ENCODE assay signal across 11 cellular contexts in the genomic region with DNA sequence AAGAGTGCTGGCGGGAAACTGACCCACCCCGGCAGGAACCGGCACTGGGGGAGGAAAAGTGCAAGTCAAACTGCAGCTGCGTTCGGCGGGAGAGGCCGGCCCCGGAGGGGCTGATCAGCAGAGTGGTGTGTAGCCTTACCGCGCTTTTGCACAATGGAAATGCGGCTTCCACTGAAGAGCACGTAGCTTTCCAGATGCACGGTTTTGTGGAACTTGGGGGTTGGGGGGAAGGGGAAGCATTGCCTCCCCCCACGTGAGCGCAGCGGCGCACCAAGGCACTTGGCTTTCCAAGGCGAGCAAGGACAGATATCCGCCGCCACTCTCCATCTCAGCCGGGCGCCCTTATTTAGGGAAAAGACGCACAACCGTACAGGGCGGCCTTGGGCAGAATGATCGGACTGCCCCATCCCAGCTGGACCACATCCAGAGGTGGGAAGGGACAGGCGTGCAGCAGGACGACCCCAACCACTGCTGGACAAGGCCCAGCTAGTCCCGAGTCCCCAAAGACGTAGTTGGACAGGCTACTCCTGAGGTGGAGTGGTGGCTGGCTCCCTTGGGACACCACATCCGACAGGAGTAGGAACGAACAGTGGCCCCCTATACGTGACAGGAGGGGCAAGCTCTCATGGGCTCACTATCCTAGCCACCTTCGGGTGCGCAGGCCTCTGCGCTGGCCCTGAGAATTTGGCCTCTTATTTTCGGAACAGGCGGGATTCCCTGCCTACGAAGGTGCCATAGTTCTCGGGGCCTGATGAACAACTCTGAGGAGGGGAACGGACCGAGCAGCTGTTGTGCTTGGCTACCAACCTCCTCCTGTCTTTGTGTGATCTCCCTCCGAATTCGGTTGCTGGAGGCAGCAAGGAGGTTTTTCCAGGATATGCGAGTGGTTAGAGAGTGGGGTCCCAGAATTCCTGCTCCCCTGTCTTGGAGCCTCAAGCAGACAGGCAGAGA. TPM values are rescaled to one million over a fixed set of nuclear protein-coding genes. Genes with fewer than 3 reads are reported as not detected.
DNase-seq lines count a peak whose midpoint lies in the region; ATAC-seq and TF ChIP-seq lines count a peak whose summit lies in the region.
"Had no signal": no experiment of that assay in that cellular context is flagged by ENCODE, and none has a peak within 500 bp of the region (broad histone marks: within the 10 kb centered on the region; RNA-seq: fewer than 3 reads in every experiment).

No MANE protein-coding gene starts in this region.

- H3K4me3 Mint-ChIP-seq in CD4-positive, alpha-beta memory T cell: peak overlapping the region; percentile 42 to 77 (median 62)

- no peak for TF ChIP-seq EP300 in transverse colon (IDR thresholded peaks at IDR 0.05; ENCODE audit: low read depth)

- POLR2A ChIA-PET in CD4-positive, alpha-beta memory T cell (lab: Charles Lee; ENCODE audit: partially characterized antibody): interaction anchor here (1.3 kb wide), 1 partner anchor 10 kb away, joined by 4 read pairs; no protein-coding TSS in a partner anchor

- H3K4me3 ChIP-seq in CD4-positive, alpha-beta memory T cell (ENCODE audit: low read length in 2 of 2): peak overlapping the region in 1 of 2 donors; percentile 47
- H3K4me3 ChIP-seq in dorsolateral prefrontal cortex (peak overlapping the region in 49 of 59 donors; percentile 4 to 60 (median 38)), parathyroid adenoma (ENCODE audit: low read depth, low read length) (no peak overlapping the region), transverse colon (peak overlapping the region in 2 of 4 donors; percentile 15 to 39)

- 6 to 12% methylated on average over 12 to 45 of the region's 45 CpGs for WGBS in transverse colon (ENCODE audit: low coverage in 1 of 2), 2 donors

- CTCF ChIA-PET in CD4-positive, alpha-beta memory T cell (lab: Charles Lee; ENCODE audit: partially characterized antibody): interaction anchor here (0.9 to 3.6 kb wide), 4 partner anchors 9 to 312 kb away, joined by 3 to 53 read pairs (median 13); partner anchors contain the start of gene CRYBA2

- TF ChIP-seq POLR2A in transverse colon (IDR thresholded peaks at IDR 0.05): no peak

- H3K36me3 ChIP-seq in CD4-positive, alpha-beta memory T cell (ENCODE audit: insufficient read depth, low read length): no peaks in the 10 kb centered on the region
- no peaks in the 10 kb centered on the region for H3K36me3 ChIP-seq in parathyroid adenoma (ENCODE audit: control insufficient read depth, insufficient read depth, low read length)
- H3K36me3 ChIP-seq in transverse colon: no peaks in the 10 kb centered on the region

- no peak overlapping the region for H3K9ac ChIP-seq in parathyroid adenoma

- peaks cover 41% of the 10 kb centered on the region for H3K4me1 ChIP-seq in CD4-positive, alpha-beta memory T cell (ENCODE audit: insufficient read depth, low read length)
- H3K4me1 ChIP-seq in parathyroid adenoma (peaks cover 6% of the 10 kb centered on the region), transverse colon (peaks cover 19 to 51% (median 41%) of the 10 kb centered on the region in 4 donors)

- no peak for ATAC-seq in GM18498 (IDR thresholded peaks at IDR 0.05; ENCODE audit: unreplicated experiment)

- in situ Hi-C loops in GM13977 (cut with MboI; ENCODE audit: low pct_unique_long_range_greater_than_20kb, low sequenced_read_pairs, unreplicated experiment) (no loop called here), transverse colon (cut with MboI; ENCODE audit: low pct_ligation_motif_present in 1 of 4, low pct_unique_long_range_greater_than_20kb in 1 of 4, low sequenced_read_pairs in 3 of 4) (no loop called here)

- no peak for DNase-seq in CD4-positive, alpha-beta memory T cell
- peak; percentile 35 for DNase-seq in GM13977 (ENCODE audit: low spot score)
- DNase-seq in dorsolateral prefrontal cortex: no peak
- DNase-seq in DMS 273 (lab: John Stamatoyannopoulos, UW; ENCODE audit: unreplicated experiment): no peak
- no peak for DNase-seq in transverse colon
- DNase-seq in SKM-1 (lab: John Stamatoyannopoulos, UW; ENCODE audit: unreplicated experiment): no peak
- DNase-seq: activated gamma-delta T cell, NCI-H2081 treated with DMSO at 0.1 percent for 48 hours had no signal

- H3K4me1 Mint-ChIP-seq in CD4-positive, alpha-beta memory T cell: peaks cover 14 to 53% (median 22%) of the 10 kb centered on the region in 4 donors

- peaks cover 64 to 67% of the 10 kb centered on the region in 2 donors for H3K27me3 Mint-ChIP-seq in CD4-positive, alpha-beta memory T cell

- H2AFZ ChIP-seq in parathyroid adenoma: peak overlapping the region; percentile 43

- intact Hi-C loops in CD4-positive, alpha-beta memory T cell (cut with micrococcal nuclease): no loop called here
- intact Hi-C loops in dorsolateral prefrontal cortex (cut with DNase I): no loop called here
- intact Hi-C loops in transverse colon (cut with DNase I; ENCODE audit: low total_unique reads): no loop called here

- no peaks in the 10 kb centered on the region for H3K79me2 ChIP-seq in parathyroid adenoma

- TF ChIP-seq CTCF in GM13977 (IDR thresholded peaks at IDR 0.05; ENCODE audit: extremely low read depth, insufficient read depth, missing control alignments) (no peak), dorsolateral prefrontal cortex (IDR thresholded peaks at IDR 0.05 in 54 of 56, conservative IDR thresholded peaks at IDR 0.05 in 2 of 56; ENCODE audit: low read depth in 1 of 56, partially characterized antibody in 56 of 56) (no peak), parathyroid adenoma (IDR thresholded peaks at IDR 0.05) (no peak), transverse colon (IDR thresholded peaks at IDR 0.05) (no peak)

- H3K4me2 ChIP-seq in parathyroid adenoma (ENCODE audit: low read length): peak overlapping the region; percentile 58

- no peak overlapping the region for H3K27ac ChIP-seq in CD4-positive, alpha-beta memory T cell (ENCODE audit: low read depth, low read length)
- H3K27ac ChIP-seq in dorsolateral prefrontal cortex (no peak overlapping the region), parathyroid adenoma (no peak overlapping the region), transverse colon (no peak overlapping the region)

- peaks cover 46% of the 10 kb centered on the region for H3K27me3 ChIP-seq in CD4-positive, alpha-beta memory T cell (ENCODE audit: insufficient read depth, low read length)
- H3K27me3 ChIP-seq in dorsolateral prefrontal cortex (peaks cover 20 to 99% (median 88%) of the 10 kb centered on the region in 45 donors), parathyroid adenoma (ENCODE audit: control insufficient read depth, insufficient read depth, low read length) (peaks cover 23% of the 10 kb centered on the region), transverse colon (peaks cover 100% of the 10 kb centered on the region)

- peaks cover 0 to 1% (median 0%) of the 10 kb centered on the region in 8 donors for H3K9me3 Mint-ChIP-seq in CD4-positive, alpha-beta memory T cell

- no peaks in the 10 kb centered on the region for H3K9me3 ChIP-seq in CD4-positive, alpha-beta memory T cell (ENCODE audit: control insufficient read depth in 1 of 2, low read length in 2 of 2)
- H3K9me3 ChIP-seq in parathyroid adenoma (ENCODE audit: control insufficient read depth, low read length) (no peaks in the 10 kb centered on the region), transverse colon (no peaks in the 10 kb centered on the region)

- no peaks in the 10 kb centered on the region for H3K36me3 Mint-ChIP-seq in CD4-positive, alpha-beta memory T cell

- peak overlapping the region in 1 of 7 donors; percentile 38 for H3K27ac Mint-ChIP-seq in CD4-positive, alpha-beta memory T cell

RNA-seq across cellular contexts. Expression of gene FEV, which starts 2.4 kb away (rescaled TPM):
- total RNA-seq in CD4-positive, alpha-beta memory T cell: not detected
- polyA plus RNA-seq in CD4-positive, alpha-beta memory T cell: not detected
- total RNA-seq in dorsolateral prefrontal cortex (1 to 10 TPM in 7 of 120 experiments, under 1 TPM in 55, not detected in 58; 0.23 to 2.2 (median 0.44) TPM), transverse colon (1 to 10 TPM in 2 of 4 donors, not detected in 2; 1.9 to 8.2 TPM)
- total RNA-seq: myocyte had no signal

RNA-seq across cellular contexts. Expression of gene CRYBA2, which starts 10.6 kb away (rescaled TPM):
- total RNA-seq in CD4-positive, alpha-beta memory T cell: not detected
- polyA plus RNA-seq in CD4-positive, alpha-beta memory T cell: not detected
- total RNA-seq in dorsolateral prefrontal cortex: 1 to 10 TPM in 65 of 120 experiments, under 1 TPM in 14, not detected in 41; 0.57 to 5.4 (median 1.4) TPM
- 1 to 10 TPM in 1 of 4 donors, not detected in 3; 5.6 TPM for total RNA-seq in transverse colon
- total RNA-seq: myocyte had no signal

RNA-seq across cellular contexts. Expression of gene CDK5R2, which starts 23.1 kb away (rescaled TPM):
- total RNA-seq in CD4-positive, alpha-beta memory T cell: not detected
- polyA plus RNA-seq in CD4-positive, alpha-beta memory T cell: not detected
- 10 to 100 TPM; 19.1 to 99.0 (median 62.6) TPM for total RNA-seq in dorsolateral prefrontal cortex
- total RNA-seq in transverse colon: under 1 TPM in 1 of 4 donors, not detected in 3; 0.41 TPM

RNA-seq across cellular contexts. Expression of gene CFAP65, which starts 58.7 kb away (rescaled TPM):
- not detected for total RNA-seq in CD4-positive, alpha-beta memory T cell
- polyA plus RNA-seq in CD4-positive, alpha-beta memory T cell: not detected
- total RNA-seq in dorsolateral prefrontal cortex: 1 to 10 TPM in 109 of 120 experiments, under 1 TPM in 11; 0.48 to 4.0 (median 1.8) TPM
- total RNA-seq in transverse colon: 1 to 10 TPM in 2 of 4 donors, under 1 TPM in 1, not detected in 1; 0.64 to 3.0 (median 1.5) TPM

Comparison
In these comparisons a context has a peak if more than half of its experiments do, and no peak if none do; other contexts are left out.
1. RNA of gene CDK5R2, which starts 23.1 kb away (total RNA-seq): 19.1 to 99.0 TPM in dorsolateral prefrontal cortex; not detected in CD4-positive, alpha-beta memory T cell and 0.41 TPM in transverse colon; every median in the first group is over 10 times any median in the second.